ENCODE assay signal across 9 cellular contexts in genomic region chr5:91419136-91419535, GRCh38.
"Had no signal": no experiment of that assay in that cellular context is flagged by ENCODE, and none has a peak within 500 bp of the region (broad histone marks: within the 10 kb centered on the region; RNA-seq: fewer than 3 reads in every experiment).

No MANE protein-coding gene starts in this region.

- H3K4me3 ChIP-seq: Peyer's patch, SJSA1 had no signal

- ATAC-seq: activated naive CD4-positive, alpha-beta T cell treated with anti-CD3 and anti-CD28 coated beads, Interleukin-2, amount 50 U/mL, for 72 hours; activated T-cell treated with anti-CD3 and anti-CD28 coated beads, Interleukin-2, amount 50 U/mL, for 4 hours had no signal

- DNase-seq: NCI-H1436 treated with DMSO at 0.1 percent for 48 hours, NCI-H2171, NCI-H510A had no signal

- H3K4me1 ChIP-seq: Peyer's patch had no signal

- H3K9me3 ChIP-seq: Peyer's patch, SJSA1 had no signal

- H3K27me3 ChIP-seq: brain microvascular endothelial cell, Peyer's patch, SJSA1 had no signal

- H3K27ac ChIP-seq: brain microvascular endothelial cell, Peyer's patch, SJSA1, VCaP had no signal

- H3K36me3 ChIP-seq: brain microvascular endothelial cell, Peyer's patch had no signal
